ENCODE assay signal across 8 cellular contexts in the genomic region with DNA sequence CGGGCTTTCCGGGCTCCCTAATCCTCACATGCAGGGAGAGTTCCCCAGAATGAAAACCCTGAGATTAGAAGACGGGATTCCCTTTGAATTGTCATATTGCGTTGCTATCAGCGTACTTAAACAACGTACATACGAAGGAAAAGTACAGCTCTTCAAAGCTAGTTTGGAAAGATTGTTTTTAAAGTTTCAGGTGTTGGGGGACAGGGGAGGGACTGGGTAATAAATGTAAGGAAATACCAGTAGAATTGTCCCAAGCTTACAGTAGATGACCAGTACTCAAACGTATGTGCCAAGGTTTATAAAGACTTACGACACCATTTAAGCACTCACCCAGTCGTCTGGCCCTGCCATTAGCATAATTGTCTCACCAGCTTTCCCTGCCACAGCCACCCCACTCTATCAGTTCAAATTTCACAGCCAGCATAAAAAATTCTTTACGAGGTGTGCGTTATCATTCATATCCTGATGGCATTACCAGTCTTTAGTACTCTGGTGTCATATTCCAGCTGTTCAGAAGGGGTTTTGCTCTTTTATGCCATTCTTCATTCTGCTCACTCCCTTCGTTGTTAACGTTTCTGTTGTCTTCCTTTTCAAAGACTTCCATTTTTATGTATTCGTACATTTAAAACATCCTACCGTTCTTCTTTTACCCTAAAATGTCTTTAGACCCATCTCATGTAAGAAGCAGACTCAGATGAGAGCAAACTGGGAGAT. TPM values are rescaled to one million over a fixed set of nuclear protein-coding genes. Genes with fewer than 3 reads are reported as not detected.
A peak's percentile ranks its signal among the peaks of the same experiment; 100 is the strongest.
DNase-seq lines count a peak whose midpoint lies in the region; ATAC-seq and TF ChIP-seq lines count a peak whose summit lies in the region.

No MANE protein-coding gene starts in this region.

- H3K4me3 ChIP-seq in NB4 (ENCODE audit: low read depth, low read length) = peak overlapping the region; percentile 90
- H3K4me3 ChIP-seq in right cardiac atrium (ENCODE audit: low read length) = peak overlapping the region; percentile 98
- peak overlapping the region; percentile 77 for H3K4me3 ChIP-seq in skeletal muscle cell (ENCODE audit: low read depth, low read length)

- H3K9me3 Mint-ChIP-seq in activated CD8-positive, alpha-beta T cell treated with anti-CD3 and anti-CD28 coated beads for 36 hours = no peaks in the 10 kb centered on the region

- H3K27ac Mint-ChIP-seq in activated CD8-positive, alpha-beta T cell treated with anti-CD3 and anti-CD28 coated beads for 36 hours = peak overlapping the region; percentile 93

- intact Hi-C loops in activated CD8-positive, alpha-beta T cell treated with anti-CD3 and anti-CD28 coated beads for 36 hours (cut with micrococcal nuclease) = no loop called here
- intact Hi-C loops in right cardiac atrium (cut with DNase I) = no loop called here

- ATAC-seq in activated CD8-positive, alpha-beta T cell treated with anti-CD3 and anti-CD28 coated beads for 36 hours = no peak
- ATAC-seq in right cardiac atrium = no peak
- no peak for ATAC-seq in GM19324 (IDR thresholded peaks at IDR 0.05; ENCODE audit: low FRiP score, unreplicated experiment)

- peak overlapping the region; percentile 100 for H3K27ac ChIP-seq in right cardiac atrium (ENCODE audit: low read length)

- no peak for TF ChIP-seq CTCF in NB4 (IDR thresholded peaks at IDR 0.05; ENCODE audit: low read depth, low read length)
- TF ChIP-seq CTCF in activated CD8-positive, alpha-beta T cell treated with anti-CD3 and anti-CD28 coated beads for 36 hours (IDR thresholded peaks at IDR 0.05) = no peak

- TF ChIP-seq POLR2A in NB4 (IDR thresholded peaks at IDR 0.05; ENCODE audit: extremely low read depth, insufficient read length) = no peak

- no peaks in the 10 kb centered on the region for H3K27me3 Mint-ChIP-seq in activated CD8-positive, alpha-beta T cell treated with anti-CD3 and anti-CD28 coated beads for 36 hours

- H3K4me1 Mint-ChIP-seq in activated CD8-positive, alpha-beta T cell treated with anti-CD3 and anti-CD28 coated beads for 36 hours (ENCODE audit: low read depth) = peaks cover 18% of the 10 kb centered on the region

- CTCF ChIA-PET in activated CD8-positive, alpha-beta T cell treated with anti-CD3 and anti-CD28 coated beads for 36 hours (lab: Charles Lee) = interaction anchor here (1.0 to 2.4 kb wide), 3 partner anchors 91 to 482 kb away, joined by 3 to 9 read pairs (median 4); no protein-coding TSS in a partner anchor

- no peaks in the 10 kb centered on the region for H3K9me3 ChIP-seq in right cardiac atrium (ENCODE audit: control insufficient read depth, low read length)

- POLR2A ChIA-PET in activated CD8-positive, alpha-beta T cell treated with anti-CD3 and anti-CD28 coated beads for 36 hours (lab: Charles Lee) = interaction anchor here (0.9 to 3.1 kb wide), 5 partner anchors 14 to 181 kb away, joined by 3 to 12 read pairs (median 3); no protein-coding TSS in a partner anchor

- H3K36me3 Mint-ChIP-seq in activated CD8-positive, alpha-beta T cell treated with anti-CD3 and anti-CD28 coated beads for 36 hours (ENCODE audit: low read depth) = peaks cover 10% of the 10 kb centered on the region

- no peaks in the 10 kb centered on the region for H3K4me1 ChIP-seq in right cardiac atrium (ENCODE audit: control insufficient read depth, insufficient read depth, low read length)

- peak overlapping the region; percentile 91 for H3K4me3 Mint-ChIP-seq in activated CD8-positive, alpha-beta T cell treated with anti-CD3 and anti-CD28 coated beads for 36 hours

- DNase-seq in NCI-H526 (lab: John Stamatoyannopoulos, UW) (peak; percentile 7 to 32), NCI-H526 treated with DMSO at 0.1 percent for 48 hours (lab: John Stamatoyannopoulos, UW) (no peak), NB4 (ENCODE audit: low read depth) (peak; percentile 63), right cardiac atrium (peak in 1 of 3 donors; percentile 17), skeletal muscle cell (ENCODE audit: low read depth) (peak; percentile 32), Ammon's horn (ENCODE audit: low spot score) (no peak)
- DNase-seq in activated CD8-positive, alpha-beta T cell treated with anti-CD3 and anti-CD28 coated beads for 36 hours = peak; percentile 4

- no peaks in the 10 kb centered on the region for H3K27me3 ChIP-seq in right cardiac atrium (ENCODE audit: control insufficient read depth, insufficient read depth)

- WGBS in right cardiac atrium = 10% methylated on average over 16 of the region's 16 CpGs

RNA-seq across cellular contexts. Expression of a gene that starts 0.8 kb away (rescaled TPM):
- total RNA-seq in activated CD8-positive, alpha-beta T cell treated with anti-CD3 and anti-CD28 coated beads for 36 hours = 100 to 1,000 TPM; 219 to 224 TPM
- total RNA-seq in right cardiac atrium = 100 to 1,000 TPM; 134 to 147 (median 141) TPM
- polyA plus RNA-seq in right cardiac atrium = 58.1 TPM

RNA-seq across cellular contexts. Expression of a gene that starts 55.4 kb away (rescaled TPM):
- total RNA-seq in activated CD8-positive, alpha-beta T cell treated with anti-CD3 and anti-CD28 coated beads for 36 hours = 1 to 10 TPM; 1.3 to 1.6 TPM
- total RNA-seq in right cardiac atrium = under 1 TPM in 3 of 4 donors, not detected in 1; 0.11 to 0.45 (median 0.18) TPM
- polyA plus RNA-seq in right cardiac atrium = 0.11 TPM

Comparison
In these comparisons a context has a peak if more than half of its experiments do, and no peak if none do; other contexts are left out.
1. DNase-seq: peak in NCI-H526 (2 of 2), NB4 (single experiment), activated CD8-positive, alpha-beta T cell treated with anti-CD3 and anti-CD28 coated beads for 36 hours (single experiment) and skeletal muscle cell (single experiment); none in NCI-H526 treated with DMSO at 0.1 percent for 48 hours (single experiment) and Ammon's horn (single experiment).
2. Peak in every context shown above with its lines, with median percentiles within 50 percentile points of each other: H3K4me3 ChIP-seq.